In the genomic region with DNA sequence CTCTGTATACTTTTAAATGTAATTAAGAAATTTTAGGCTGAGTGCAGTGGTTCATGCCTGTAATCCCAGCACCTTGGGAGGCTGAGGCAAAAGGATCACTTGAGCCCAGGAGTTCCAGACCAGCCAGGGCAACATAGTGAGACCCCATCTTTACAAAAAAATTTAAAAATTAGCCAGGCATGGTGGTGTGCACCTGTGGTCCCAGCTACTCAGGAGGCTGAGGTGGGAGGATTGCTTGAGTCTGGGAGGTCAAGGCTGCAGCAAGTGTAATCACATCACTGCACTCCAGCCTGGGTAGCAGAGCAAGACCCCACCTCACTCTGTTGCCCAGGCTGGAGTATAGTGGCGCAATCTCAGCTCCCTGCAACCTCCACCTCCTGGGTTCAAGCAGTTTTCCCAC, we compare ENCODE assay signal across 10 cellular contexts. TPM values are rescaled to one million over a fixed set of nuclear protein-coding genes. Genes with fewer than 3 reads are reported as not detected.
"Had no signal": no experiment of that assay in that cellular context is flagged by ENCODE, and none has a peak within 500 bp of the region (broad histone marks: within the 10 kb centered on the region; RNA-seq: fewer than 3 reads in every experiment).

No MANE protein-coding gene starts in this region.

RNA-seq across cellular contexts. Expression of a gene that starts 33.5 kb away (rescaled TPM):
- total RNA-seq: OCI-LY7, PC-9, Peyer's patch, Right ventricle myocardium inferior, Right ventricle myocardium superior, RPMI7951, SJCRH30, SJSA1, SK-MEL-5 had no signal
- polyA plus RNA-seq: SK-N-SH had no signal
